In the genomic region with DNA sequence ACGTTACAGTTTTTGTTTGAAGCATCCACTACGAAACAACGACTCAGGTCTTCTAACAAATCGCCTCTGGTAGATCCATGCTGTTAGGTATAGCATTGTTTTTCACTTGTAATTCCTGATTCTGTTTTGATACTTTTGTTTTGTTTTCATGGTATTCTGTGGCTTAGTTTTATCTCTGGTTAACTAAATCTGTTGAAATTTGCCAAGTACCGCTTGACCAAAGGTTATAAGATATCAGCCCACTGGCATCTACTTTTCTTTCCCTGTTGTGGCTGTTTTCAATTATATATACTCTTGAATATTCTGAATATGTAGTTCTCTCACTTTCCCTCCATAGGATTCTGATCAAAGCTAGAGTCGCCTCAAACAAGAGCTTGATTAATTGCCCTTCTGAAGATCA, we compare ENCODE assay signal across 10 cellular contexts.
A peak's percentile ranks its signal among the peaks of the same experiment; 100 is the strongest.
DNase-seq lines count a peak whose midpoint lies in the region; TF ChIP-seq lines count a peak whose summit lies in the region.
"Had no signal": no experiment of that assay in that cellular context is flagged by ENCODE, and none has a peak within 500 bp of the region (broad histone marks: within the 10 kb centered on the region; RNA-seq: fewer than 3 reads in every experiment).

No MANE protein-coding gene starts in this region.

- H2AFZ ChIP-seq in hepatocyte, result no peak overlapping the region

- H3K4me2 ChIP-seq in hepatocyte, result peak overlapping the region; percentile 64

- peaks cover 24% of the 10 kb centered on the region for H3K79me2 ChIP-seq in hepatocyte

- no peaks in the 10 kb centered on the region for H3K36me3 ChIP-seq in hepatocyte (replicated peaks; ENCODE audit: insufficient read depth, low read depth)
- H3K36me3 ChIP-seq in rectal smooth muscle tissue (ENCODE audit: control insufficient read depth, insufficient read depth, low read length), result no peaks in the 10 kb centered on the region

- peaks cover 23% of the 10 kb centered on the region for H3K4me1 ChIP-seq in hepatocyte (ENCODE audit: insufficient read depth)
- H3K4me1 ChIP-seq in rectal smooth muscle tissue (ENCODE audit: control insufficient read depth, insufficient read depth, low read length), result peaks cover 4% of the 10 kb centered on the region

- peak overlapping the region; percentile 62 for H3K27ac Mint-ChIP-seq in activated T-helper 1 cell treated with anti-CD3 and anti-CD28 coated beads, Interleukin-12 subunit alpha, Interleukin-12 subunit beta, Interleukin-2, Interleukin-4 antibody, amounts not matched to agents 30 ng/mL and 10 ng/mL and 1 ng/mL, durations not matched to agents 14 hours and 24 hours and 36 hours
- no peak overlapping the region for H3K27ac Mint-ChIP-seq in endothelial cell (ENCODE audit: unreplicated experiment)

- H3K9me3 ChIP-seq in hepatocyte (ENCODE audit: low read depth), result no peaks in the 10 kb centered on the region

- peaks cover 13% of the 10 kb centered on the region for H3K4me1 Mint-ChIP-seq in activated T-helper 1 cell treated with anti-CD3 and anti-CD28 coated beads, Interleukin-12 subunit alpha, Interleukin-12 subunit beta, Interleukin-2, Interleukin-4 antibody, amounts not matched to agents 30 ng/mL and 10 ng/mL and 1 ng/mL, durations not matched to agents 14 hours and 24 hours and 36 hours (ENCODE audit: low read depth)
- peaks cover 68% of the 10 kb centered on the region for H3K4me1 Mint-ChIP-seq in endothelial cell (ENCODE audit: unreplicated experiment)

- H3K9ac ChIP-seq in rectal smooth muscle tissue (ENCODE audit: low read length), result no peak overlapping the region

- 27% methylated on average over 6 of the region's 6 CpGs for WGBS in hepatocyte (ENCODE audit: low lambda C conversion rate, missing lambda C conversion rate)

- H3K27me3 ChIP-seq in hepatocyte (no peaks in the 10 kb centered on the region), rectal smooth muscle tissue (ENCODE audit: control insufficient read depth, insufficient read depth, low read length) (no peaks in the 10 kb centered on the region)

- H3K9me2 ChIP-seq in hepatocyte (replicated peaks; ENCODE audit: insufficient read depth), result no peaks in the 10 kb centered on the region

- H3K9me3 Mint-ChIP-seq in activated T-helper 1 cell treated with anti-CD3 and anti-CD28 coated beads, Interleukin-12 subunit alpha, Interleukin-12 subunit beta, Interleukin-2, Interleukin-4 antibody, amounts not matched to agents 30 ng/mL and 10 ng/mL and 1 ng/mL, durations not matched to agents 14 hours and 24 hours and 36 hours, result no peaks in the 10 kb centered on the region
- H3K9me3 Mint-ChIP-seq in endothelial cell (ENCODE audit: unreplicated experiment), result no peaks in the 10 kb centered on the region

- in situ Hi-C loops in G401 (cut with HindIII; ENCODE audit: low sequenced_read_pairs), result no loop called here

- no peak for DNase-seq in AG10803 (ENCODE audit: low read depth)
- DNase-seq in activated T-helper 1 cell treated with anti-CD3 and anti-CD28 coated beads, Interleukin-12 subunit alpha, Interleukin-12 subunit beta, Interleukin-2, Interleukin-4 antibody, amounts not matched to agents 30 ng/mL and 10 ng/mL and 1 ng/mL, durations not matched to agents 14 hours and 24 hours and 36 hours (ENCODE audit: low spot score), result no peak
- no peak for DNase-seq in hepatocyte (ENCODE audit: low spot score)
- no peak for DNase-seq in pons (ENCODE audit: low spot score)
- DNase-seq in H4 (ENCODE audit: low spot score), result no peak
- no peak for DNase-seq in endothelial cell (ENCODE audit: low spot score)
- DNase-seq in G401 (ENCODE audit: low spot score), result no peak
- DNase-seq: KG1, RPMI8226 had no signal

- no peaks in the 10 kb centered on the region for H4K20me1 ChIP-seq in hepatocyte (ENCODE audit: insufficient read depth, poor library complexity, severe bottlenecking)

- intact Hi-C loops in activated T-helper 1 cell treated with anti-CD3 and anti-CD28 coated beads, Interleukin-12 subunit alpha, Interleukin-12 subunit beta, Interleukin-2, Interleukin-4 antibody, amounts not matched to agents 30 ng/mL and 10 ng/mL and 1 ng/mL, durations not matched to agents 14 hours and 24 hours and 36 hours (cut with micrococcal nuclease), result no loop called here

- H3K27ac ChIP-seq in hepatocyte (peak overlapping the region; percentile 97), rectal smooth muscle tissue (ENCODE audit: low read depth, low read length) (peak overlapping the region; percentile 91)

- H3K4me3 ChIP-seq in AG10803 (ENCODE audit: low read length) (peak overlapping the region; percentile 84), hepatocyte (peak overlapping the region; percentile 4), rectal smooth muscle tissue (ENCODE audit: low read length) (peak overlapping the region; percentile 81)

- TF ChIP-seq CTCF in AG10803 (conservative IDR thresholded peaks at IDR 0.05; ENCODE audit: low read length) (no peak), hepatocyte (IDR thresholded peaks at IDR 0.05; ENCODE audit: poor library complexity) (no peak), endothelial cell (IDR thresholded peaks at IDR 0.05; ENCODE audit: unreplicated experiment) (no peak)

- H3K36me3 Mint-ChIP-seq in activated T-helper 1 cell treated with anti-CD3 and anti-CD28 coated beads, Interleukin-12 subunit alpha, Interleukin-12 subunit beta, Interleukin-2, Interleukin-4 antibody, amounts not matched to agents 30 ng/mL and 10 ng/mL and 1 ng/mL, durations not matched to agents 14 hours and 24 hours and 36 hours (ENCODE audit: low read depth), result peaks cover 2% of the 10 kb centered on the region
- no peaks in the 10 kb centered on the region for H3K36me3 Mint-ChIP-seq in endothelial cell (ENCODE audit: low read depth, unreplicated experiment)

- no peak overlapping the region for H3K4me3 Mint-ChIP-seq in activated T-helper 1 cell treated with anti-CD3 and anti-CD28 coated beads, Interleukin-12 subunit alpha, Interleukin-12 subunit beta, Interleukin-2, Interleukin-4 antibody, amounts not matched to agents 30 ng/mL and 10 ng/mL and 1 ng/mL, durations not matched to agents 14 hours and 24 hours and 36 hours
- no peak overlapping the region for H3K4me3 Mint-ChIP-seq in endothelial cell (ENCODE audit: unreplicated experiment)

- no peaks in the 10 kb centered on the region for H3K27me3 Mint-ChIP-seq in activated T-helper 1 cell treated with anti-CD3 and anti-CD28 coated beads, Interleukin-12 subunit alpha, Interleukin-12 subunit beta, Interleukin-2, Interleukin-4 antibody, amounts not matched to agents 30 ng/mL and 10 ng/mL and 1 ng/mL, durations not matched to agents 14 hours and 24 hours and 36 hours (ENCODE audit: insufficient read depth)
- H3K27me3 Mint-ChIP-seq in endothelial cell (ENCODE audit: unreplicated experiment), result no peaks in the 10 kb centered on the region

Comparison
In these comparisons a context has a peak if more than half of its experiments do, and no peak if none do; other contexts are left out.
1. H3K4me3 ChIP-seq: peak in every context shown above with its lines; median percentile 84 in AG10803; 81 in rectal smooth muscle tissue; 4 in hepatocyte.